15 cellular contexts compared by ENCODE assay signal in genomic region chr6:30211306-30211705, GRCh38. TPM values are rescaled to one million over a fixed set of nuclear protein-coding genes. Genes with fewer than 3 reads are reported as not detected.
DNase-seq lines count a peak whose midpoint lies in the region; FAIRE-seq and TF ChIP-seq lines count a peak whose summit lies in the region.
"Had no signal": no experiment of that assay in that cellular context is flagged by ENCODE, and none has a peak within 500 bp of the region (broad histone marks: within the 10 kb centered on the region; RNA-seq: fewer than 3 reads in every experiment).

No MANE protein-coding gene starts in this region.

- no peaks in the 10 kb centered on the region for H3K9me2 ChIP-seq in SU-DHL-6 (replicated peaks; ENCODE audit: insufficient read depth, low read length)

- peaks cover 16% of the 10 kb centered on the region for H3F3A ChIP-seq in SU-DHL-6 (ENCODE audit: insufficient read depth)

- H3K36me3 ChIP-seq in SU-DHL-6 (ENCODE audit: low read length), result no peaks in the 10 kb centered on the region
- no peaks in the 10 kb centered on the region for H3K36me3 ChIP-seq in esophagus squamous epithelium
- H3K36me3 ChIP-seq in skeletal muscle satellite cell (ENCODE audit: insufficient read depth, low read length), result no peaks in the 10 kb centered on the region
- H3K36me3 ChIP-seq: gastroesophageal sphincter had no signal

- H3K27me3 ChIP-seq in SU-DHL-6 (ENCODE audit: low read length), result no peaks in the 10 kb centered on the region
- no peaks in the 10 kb centered on the region for H3K27me3 ChIP-seq in esophagus squamous epithelium
- H3K27me3 ChIP-seq in skeletal muscle satellite cell (ENCODE audit: control insufficient read depth, insufficient read depth, low read length), result no peaks in the 10 kb centered on the region
- H3K27me3 ChIP-seq: gastroesophageal sphincter had no signal

- 24 to 35% methylated on average over 2 of the region's 2 CpGs for WGBS in esophagus squamous epithelium, 2 donors

- no peak for FAIRE-seq in GM19239 (lab: Jason Lieb, UNC)
- FAIRE-seq: A204.1, bronchial epithelial cell had no signal

- peak overlapping the region; percentile 96 for H3K4me3 Mint-ChIP-seq in T-helper 2 cell treated with Interferon-gamma antibody and Interleukin-4, amounts not matched to agents 5 μg/mL and 100 μg/mL, for 36 hours

- H3K9me3 Mint-ChIP-seq in T-helper 2 cell treated with Interferon-gamma antibody and Interleukin-4, amounts not matched to agents 5 μg/mL and 100 μg/mL, for 36 hours, result no peaks in the 10 kb centered on the region

- H3K36me3 Mint-ChIP-seq in T-helper 2 cell treated with Interferon-gamma antibody and Interleukin-4, amounts not matched to agents 5 μg/mL and 100 μg/mL, for 36 hours (ENCODE audit: low read depth), result peaks cover 27% of the 10 kb centered on the region

- no peak overlapping the region for H2AFZ ChIP-seq in SU-DHL-6 (ENCODE audit: low read depth, low read length, severe bottlenecking)

- no peak overlapping the region for H3K27ac Mint-ChIP-seq in T-helper 2 cell treated with Interferon-gamma antibody and Interleukin-4, amounts not matched to agents 5 μg/mL and 100 μg/mL, for 36 hours

- peaks cover 31% of the 10 kb centered on the region for H4K20me1 ChIP-seq in SU-DHL-6 (ENCODE audit: low read depth, low read length)

- peaks cover 52% of the 10 kb centered on the region for H3K4me1 Mint-ChIP-seq in T-helper 2 cell treated with Interferon-gamma antibody and Interleukin-4, amounts not matched to agents 5 μg/mL and 100 μg/mL, for 36 hours (ENCODE audit: low read depth)

- H3K9ac ChIP-seq in SU-DHL-6 (ENCODE audit: low read length), result peak overlapping the region; percentile 93
- H3K9ac ChIP-seq in skeletal muscle satellite cell (ENCODE audit: low read depth, low read length), result peak overlapping the region; percentile 95

- no peak overlapping the region for H3K27ac ChIP-seq in SU-DHL-6 (ENCODE audit: low read depth, low read length)
- H3K27ac ChIP-seq in esophagus squamous epithelium, result peak overlapping the region in 3 of 4 donors; percentile 97 to 100 (median 99)
- H3K27ac ChIP-seq: gastroesophageal sphincter had no signal

- H3K27me3 Mint-ChIP-seq in T-helper 2 cell treated with Interferon-gamma antibody and Interleukin-4, amounts not matched to agents 5 μg/mL and 100 μg/mL, for 36 hours (ENCODE audit: low read depth), result no peaks in the 10 kb centered on the region

- no peak for TF ChIP-seq CTCF in SU-DHL-6 (IDR thresholded peaks at IDR 0.05; ENCODE audit: insufficient read depth, low read length, poor library complexity, severe bottlenecking)
- TF ChIP-seq CTCF in esophagus squamous epithelium (IDR thresholded peaks at IDR 0.05), result no peak

- peak overlapping the region; percentile 79 for H3K4me2 ChIP-seq in SU-DHL-6 (ENCODE audit: low read depth, low read length, poor library complexity, severe bottlenecking)
- peak overlapping the region; percentile 86 for H3K4me2 ChIP-seq in skeletal muscle satellite cell (ENCODE audit: low read length)

- intact Hi-C loops in esophagus squamous epithelium (cut with DNase I), result no loop called here

- no peaks in the 10 kb centered on the region for H3K9me3 ChIP-seq in SU-DHL-6 (ENCODE audit: insufficient read depth, low read length)
- no peaks in the 10 kb centered on the region for H3K9me3 ChIP-seq in esophagus squamous epithelium
- H3K9me3 ChIP-seq in skeletal muscle satellite cell (replicated peaks; ENCODE audit: low read length), result no peaks in the 10 kb centered on the region
- H3K9me3 ChIP-seq: gastroesophageal sphincter had no signal

- H3K4me1 ChIP-seq in esophagus squamous epithelium (peaks cover 28 to 72% (median 49%) of the 10 kb centered on the region in 3 donors), skeletal muscle satellite cell (ENCODE audit: control insufficient read depth, insufficient read depth, low read length) (peaks cover 37% of the 10 kb centered on the region)

- peaks cover 68% of the 10 kb centered on the region for H3K79me2 ChIP-seq in SU-DHL-6 (ENCODE audit: insufficient read depth, low read length)

- no peak for DNase-seq in T-helper 2 cell treated with Interferon-gamma antibody and Interleukin-4, amounts not matched to agents 5 μg/mL and 100 μg/mL, for 36 hours (ENCODE audit: low spot score)
- DNase-seq in T-helper 2 cell (no peak), esophagus squamous epithelium (lab: John Stamatoyannopoulos, UW) (no peak), GM19239 (ENCODE audit: insufficient read length, low spot score) (no peak), HK-2 (ENCODE audit: unreplicated experiment) (no peak), SIG-M5 treated with dmso at 0.1 percent for 504 hours (lab: John Stamatoyannopoulos, UW; ENCODE audit: unreplicated experiment) (no peak)
- DNase-seq: activated CD4-positive, alpha-beta T cell treated with anti-CD3 and anti-CD28 coated beads for 48 hours; GF-D8; NCI-H187 treated with DMSO at 0.1 percent for 48 hours; stimulated activated CD4-positive, alpha-beta T cell treated with anti-CD3 and anti-CD28 coated beads, Interleukin-15, amount 100 ng/mL, for 24 hours had no signal

- H3K4me3 ChIP-seq in SU-DHL-6 (ENCODE audit: insufficient read depth, low read length, poor library complexity, severe bottlenecking), result peak overlapping the region; percentile 95
- H3K4me3 ChIP-seq in esophagus squamous epithelium, result peak overlapping the region; percentile 70 to 94 (median 77)
- H3K4me3 ChIP-seq in skeletal muscle satellite cell (ENCODE audit: low read length), result no peak overlapping the region

- no peak for TF ChIP-seq POLR2A in esophagus squamous epithelium (IDR thresholded peaks at IDR 0.05)

RNA-seq across cellular contexts. Expression of gene TRIM26, which starts 1.9 kb away (rescaled TPM):
- total RNA-seq in esophagus squamous epithelium, result 10 to 100 TPM; 52.3 to 76.3 (median 63.3) TPM
- 19.9 and 21.0 TPM in 2 replicates for total RNA-seq in skeletal muscle satellite cell (2012; rRNA removed)

RNA-seq across cellular contexts. Expression of gene TRIM15, which starts 48.0 kb away (rescaled TPM):
- total RNA-seq in esophagus squamous epithelium, result not detected
- total RNA-seq in skeletal muscle satellite cell (2012; rRNA removed), result not detected in 2 replicates
- total RNA-seq: bronchial epithelial cell, gastroesophageal sphincter had no signal

RNA-seq across cellular contexts. Expression of gene TRIM10, which starts 50.3 kb away (rescaled TPM):
- not detected for total RNA-seq in esophagus squamous epithelium
- total RNA-seq in skeletal muscle satellite cell (2012; rRNA removed), result not detected in 2 replicates
- total RNA-seq: bronchial epithelial cell had no signal
